Comparison of ENCODE assay signal across 29 cellular contexts in genomic region chr21:26473471-26473870, GRCh38.
DNase-seq lines count a peak whose midpoint lies in the region; ATAC-seq and TF ChIP-seq lines count a peak whose summit lies in the region.
"Had no signal": no experiment of that assay in that cellular context is flagged by ENCODE, and none has a peak within 500 bp of the region (broad histone marks: within the 10 kb centered on the region; RNA-seq: fewer than 3 reads in every experiment).

No MANE protein-coding gene starts in this region.

- H3K4me3 ChIP-seq in mammary epithelial cell (replicated peaks in 1 of 3; ENCODE audit: insufficient read depth in 1 of 3, low read depth in 2 of 3, low read length in 3 of 3), result no peak overlapping the region
- H3K4me3 ChIP-seq: hepatocyte, prostate gland, right lobe of liver had no signal

- BruUV-seq in mammary epithelial cell (replicated peaks; lab: Mats Ljungman, UMichigan), result no TSS peak

- CTCF ChIA-PET in mammary epithelial cell (lab: Charles Lee; ENCODE audit: low non-redundant PET), result no interaction called here

- H3K4me3 Mint-ChIP-seq in stimulated activated effector memory CD8-positive, alpha-beta T cell treated with anti-CD3 and anti-CD28 coated beads, Interleukin-12 subunit alpha, Interleukin-12 subunit beta, amount 100 ng/mL, for 72 hours, result no peak overlapping the region
- H3K4me3 Mint-ChIP-seq: activated T-cell treated with anti-CD3 and anti-CD28 coated beads, Interleukin-2, amount 50 U/mL, for 4 hours; CD8-positive, alpha-beta memory T cell; natural killer cell treated with Interleukin-12 subunit alpha and Interleukin-12 subunit beta and Interleukin-15 and Interleukin-18, amount 100 ng/mL, for 72 hours; T-helper 17 cell; type B pancreatic cell had no signal

- intact Hi-C loops in mammary epithelial cell (cut with micrococcal nuclease), result loop anchor here (5.0 kb wide), 1 partner anchor 81 kb away; no protein-coding TSS in a partner anchor

- no peak overlapping the region for H3K4me2 ChIP-seq in mammary epithelial cell (ENCODE audit: insufficient read depth, low read depth, low read length)
- H3K4me2 ChIP-seq: hepatocyte had no signal

- no peaks in the 10 kb centered on the region for H3K4me1 ChIP-seq in mammary epithelial cell (ENCODE audit: insufficient read depth, low read length)
- H3K4me1 ChIP-seq: prostate gland, right lobe of liver had no signal

- H3K9me3 ChIP-seq in mammary epithelial cell (replicated peaks; ENCODE audit: insufficient read depth, low read length), result no peaks in the 10 kb centered on the region
- H3K9me3 ChIP-seq: prostate gland, right lobe of liver had no signal

- dilution Hi-C loops in mammary epithelial cell (cut with HindIII; ENCODE audit: low sequenced_read_pairs), result no loop called here

- ATAC-seq in GM21786 (IDR thresholded peaks at IDR 0.05; ENCODE audit: unreplicated experiment) (peak; percentile 50), HG03565 (IDR thresholded peaks at IDR 0.05; ENCODE audit: unreplicated experiment) (peak; percentile 51), GM18505 (IDR thresholded peaks at IDR 0.05; ENCODE audit: unreplicated experiment) (no peak)
- ATAC-seq in stimulated activated effector memory CD8-positive, alpha-beta T cell treated with anti-CD3 and anti-CD28 coated beads, Interleukin-12 subunit alpha, Interleukin-12 subunit beta, amount 100 ng/mL, for 72 hours, result peak; percentile 16
- ATAC-seq: activated CD4-positive, CD25-positive, alpha-beta regulatory T cell treated with anti-CD3 and anti-CD28 coated beads, Interleukin-2, amount 50 U/mL, for 24 hours; left cardiac atrium; right lobe of liver; Right ventricle myocardium inferior; SK-N-SH treated with all-trans-retinoic acid at 6 μM for 48 hours; T-helper 17 cell had no signal

- H3K27ac ChIP-seq in mammary epithelial cell (ENCODE audit: insufficient read depth, low read depth, low read length), result no peak overlapping the region
- H3K27ac ChIP-seq: hepatocyte, prostate gland, right lobe of liver had no signal

- WGBS in mammary epithelial cell (ENCODE audit: low coverage, missing lambda C conversion rate), result 100% methylated on average over 2 of the region's 2 CpGs

- H3K36me3 ChIP-seq in mammary epithelial cell (ENCODE audit: insufficient read depth, low read length), result no peaks in the 10 kb centered on the region
- H3K36me3 ChIP-seq: prostate gland, right lobe of liver had no signal

- no peak for TF ChIP-seq POLR2A in GM18505 (IDR thresholded peaks at IDR 0.05; ENCODE audit: borderline replicate concordance, extremely low read depth, insufficient read depth, insufficient read length)

- in situ Hi-C loops in mammary epithelial cell (cut with MboI; ENCODE audit: low sequenced_read_pairs in 2 of 2), result no loop called here

- no peaks in the 10 kb centered on the region for H3K36me3 Mint-ChIP-seq in stimulated activated effector memory CD8-positive, alpha-beta T cell treated with anti-CD3 and anti-CD28 coated beads, Interleukin-12 subunit alpha, Interleukin-12 subunit beta, amount 100 ng/mL, for 72 hours
- H3K36me3 Mint-ChIP-seq: CD8-positive, alpha-beta memory T cell; natural killer cell treated with Interleukin-12 subunit alpha and Interleukin-12 subunit beta and Interleukin-15 and Interleukin-18, amount 100 ng/mL, for 72 hours had no signal

- no peak overlapping the region for H3K9ac ChIP-seq in mammary epithelial cell (ENCODE audit: insufficient read depth, low read length)

- H3K27ac Mint-ChIP-seq in stimulated activated effector memory CD8-positive, alpha-beta T cell treated with anti-CD3 and anti-CD28 coated beads, Interleukin-12 subunit alpha, Interleukin-12 subunit beta, amount 100 ng/mL, for 72 hours, result no peak overlapping the region
- H3K27ac Mint-ChIP-seq: CD8-positive, alpha-beta memory T cell; natural killer cell treated with Interleukin-12 subunit alpha and Interleukin-12 subunit beta and Interleukin-15 and Interleukin-18, amount 100 ng/mL, for 72 hours; T-helper 17 cell; type B pancreatic cell had no signal

- no peaks in the 10 kb centered on the region for H4K20me1 ChIP-seq in mammary epithelial cell (ENCODE audit: insufficient read depth, low read length)

- H3K27me3 ChIP-seq in mammary epithelial cell (ENCODE audit: insufficient read depth, low read length), result no peaks in the 10 kb centered on the region
- H3K27me3 ChIP-seq: hepatocyte, right lobe of liver had no signal

- peaks cover 21% of the 10 kb centered on the region for H3K9me3 Mint-ChIP-seq in stimulated activated effector memory CD8-positive, alpha-beta T cell treated with anti-CD3 and anti-CD28 coated beads, Interleukin-12 subunit alpha, Interleukin-12 subunit beta, amount 100 ng/mL, for 72 hours
- H3K9me3 Mint-ChIP-seq: activated T-cell treated with anti-CD3 and anti-CD28 coated beads, Interleukin-2, amount 50 U/mL, for 4 hours; CD8-positive, alpha-beta memory T cell; type B pancreatic cell had no signal

- no peak overlapping the region for H2AFZ ChIP-seq in mammary epithelial cell (ENCODE audit: low read depth, low read length)
- H2AFZ ChIP-seq: hepatocyte had no signal

- H3K79me2 ChIP-seq in mammary epithelial cell (ENCODE audit: insufficient read depth, low read length), result no peaks in the 10 kb centered on the region
- H3K79me2 ChIP-seq: hepatocyte had no signal

- peak; percentile 3 for DNase-seq in stimulated activated CD4-positive, alpha-beta T cell treated with anti-CD3 and anti-CD28 coated beads, Interleukin-15, amount 100 ng/mL, for 24 hours
- no peak for DNase-seq in stimulated activated CD4-positive, alpha-beta T cell treated with anti-CD3 and anti-CD28 coated beads, Interleukin-4, amount 100 ng/mL, for 1 hour
- DNase-seq in stimulated activated effector memory CD8-positive, alpha-beta T cell treated with anti-CD3 and anti-CD28 coated beads, Interleukin-12 subunit alpha, Interleukin-12 subunit beta, amount 100 ng/mL, for 72 hours (ENCODE audit: low spot score in 2 of 2), result no peak
- DNase-seq in mammary epithelial cell (no peak), inferior parietal cortex (ENCODE audit: extremely low spot score) (no peak)
- DNase-seq: activated naive CD4-positive, alpha-beta T cell treated with anti-CD3 and anti-CD28 coated beads, Interleukin-2, amount 50 U/mL, for 16 hours; activated T-cell treated with anti-CD3 and anti-CD28 coated beads, Interleukin-2, amount 50 U/mL, for 4 hours; CD8-positive, alpha-beta memory T cell; foreskin melanocyte; Kasumi-1; left cardiac atrium; NCI-H1417 treated with DMSO at 0.1 percent for 48 hours; NCI-H2081; NCI-H2227 treated with DMSO at 0.1 percent for 48 hours; NCI-H69; occipital lobe; right lobe of liver; stimulated activated CD4-positive, alpha-beta T cell treated with anti-CD3 and anti-CD28 coated beads, Interleukin-4, amount 100 ng/mL, for 4 hours; T-helper 17 cell had no signal

- no peaks in the 10 kb centered on the region for H3K4me1 Mint-ChIP-seq in stimulated activated effector memory CD8-positive, alpha-beta T cell treated with anti-CD3 and anti-CD28 coated beads, Interleukin-12 subunit alpha, Interleukin-12 subunit beta, amount 100 ng/mL, for 72 hours
- H3K4me1 Mint-ChIP-seq: CD8-positive, alpha-beta memory T cell; T-helper 17 cell had no signal

- no peak for TF ChIP-seq CTCF in mammary epithelial cell (conservative IDR thresholded peaks at IDR 0.05 in 1 of 2, IDR thresholded peaks at IDR 0.05 in 1 of 2; ENCODE audit: extremely low read depth in 1 of 2, insufficient read depth in 1 of 2, low read depth in 1 of 2, low read length in 2 of 2)
